18 cellular contexts compared by ENCODE assay signal in the genomic region with DNA sequence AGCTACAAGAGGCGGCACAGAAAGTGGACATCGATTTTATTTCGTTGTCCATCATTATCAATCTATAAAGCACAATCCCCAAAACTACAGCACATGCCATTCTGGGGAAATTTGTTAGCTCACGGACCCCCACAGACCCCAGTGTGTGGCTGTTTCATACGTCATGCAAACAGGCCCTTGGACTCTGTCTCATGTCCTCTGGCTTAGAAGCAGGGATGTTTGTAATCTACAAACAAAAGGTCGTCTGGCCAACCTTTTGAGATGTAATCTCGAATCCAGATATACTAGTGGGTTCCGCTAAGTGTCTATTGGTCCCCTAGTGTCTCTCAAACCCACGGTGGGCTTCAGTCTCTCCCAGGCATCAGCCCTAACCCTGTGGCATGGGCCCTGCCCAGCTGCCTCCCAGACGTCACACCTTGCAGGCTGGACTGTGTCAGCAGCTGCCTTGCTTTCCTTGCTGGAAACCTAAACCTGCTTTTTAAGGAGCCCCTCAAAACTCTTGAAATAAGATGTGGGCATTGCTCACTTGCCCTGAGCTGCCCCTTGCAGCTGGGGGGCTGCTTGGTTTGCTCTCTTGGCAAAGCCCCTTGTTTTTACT.
DNase-seq lines count a peak whose midpoint lies in the region; ATAC-seq and TF ChIP-seq lines count a peak whose summit lies in the region.
"Had no signal": no experiment of that assay in that cellular context is flagged by ENCODE, and none has a peak within 500 bp of the region (broad histone marks: within the 10 kb centered on the region; RNA-seq: fewer than 3 reads in every experiment).

No MANE protein-coding gene starts in this region.

- intact Hi-C loops in right lobe of liver (cut with DNase I) (no loop called here), tibial artery (cut with DNase I; ENCODE audit: low total_unique reads) (no loop called here)

- H3K4me1 ChIP-seq in right lobe of liver, result peaks cover 0 to 44% (median 14%) of the 10 kb centered on the region in 4 donors
- H3K4me1 ChIP-seq in neutrophil (ENCODE audit: control insufficient read depth in 1 of 2, insufficient read depth in 1 of 2, low read depth in 1 of 2, low read length in 1 of 2), result peaks cover 24 to 25% of the 10 kb centered on the region in 2 experiments
- peaks cover 0 to 20% (median 6%) of the 10 kb centered on the region in 4 donors for H3K4me1 ChIP-seq in tibial artery

- no peaks in the 10 kb centered on the region for H3K36me3 Mint-ChIP-seq in central memory CD8-positive, alpha-beta T cell (ENCODE audit: insufficient read depth)
- H3K36me3 Mint-ChIP-seq: IgD-negative memory B cell had no signal

- peak overlapping the region; percentile 16 to 98 (median 97) for H3K27ac ChIP-seq in right lobe of liver
- peak overlapping the region; percentile 8 for H3K27ac ChIP-seq in neutrophil
- H3K27ac ChIP-seq in tibial artery, result no peak overlapping the region
- H3K27ac ChIP-seq: SJSA1 had no signal

- H3K4me3 Mint-ChIP-seq in central memory CD8-positive, alpha-beta T cell, result no peak overlapping the region
- H3K4me3 Mint-ChIP-seq: CD4-positive, CD25-positive, alpha-beta regulatory T cell; IgD-negative memory B cell had no signal

- H3K27me3 Mint-ChIP-seq in central memory CD8-positive, alpha-beta T cell, result no peaks in the 10 kb centered on the region
- H3K27me3 Mint-ChIP-seq: CD4-positive, CD25-positive, alpha-beta regulatory T cell; IgD-negative memory B cell had no signal

- H3K4me1 Mint-ChIP-seq in central memory CD8-positive, alpha-beta T cell, result peaks cover 4% of the 10 kb centered on the region

- H3K9me3 ChIP-seq in right lobe of liver, result no peaks in the 10 kb centered on the region
- no peaks in the 10 kb centered on the region for H3K9me3 ChIP-seq in neutrophil
- no peaks in the 10 kb centered on the region for H3K9me3 ChIP-seq in tibial artery
- H3K9me3 ChIP-seq: SJSA1 had no signal

- H3K36me3 ChIP-seq in right lobe of liver (no peaks in the 10 kb centered on the region), neutrophil (no peaks in the 10 kb centered on the region), H7 (replicated peaks; ENCODE audit: control insufficient read depth, insufficient read depth, low read length) (no peaks in the 10 kb centered on the region), tibial artery (no peaks in the 10 kb centered on the region)
- H3K36me3 ChIP-seq: SJSA1 had no signal

- ATAC-seq in central memory CD8-positive, alpha-beta T cell (replicated peaks; ENCODE audit: extremely low read depth, poor library complexity, severe bottlenecking), result no peak
- ATAC-seq in right lobe of liver, result peak; percentile 23 to 48 (median 36)
- ATAC-seq: Right ventricle myocardium inferior had no signal

- H3K9me3 Mint-ChIP-seq in central memory CD8-positive, alpha-beta T cell, result no peaks in the 10 kb centered on the region

- 47% methylated on average over 10 of the region's 10 CpGs for WGBS in right lobe of liver (ENCODE audit: insufficient coverage, low coverage, low lambda C conversion rate, missing lambda C conversion rate)

- H3K4me3 ChIP-seq in right lobe of liver (no peak overlapping the region), neutrophil (ENCODE audit: low read depth in 1 of 2, low read length in 1 of 2) (no peak overlapping the region), H7 (ENCODE audit: insufficient read depth, low read depth, low read length) (no peak overlapping the region), tibial artery (no peak overlapping the region)
- H3K4me3 ChIP-seq: SJSA1 had no signal

- no peak for TF ChIP-seq POLR2A in right lobe of liver (IDR thresholded peaks at IDR 0.05)

- H3K27me3 ChIP-seq in right lobe of liver, result no peaks in the 10 kb centered on the region
- H3K27me3 ChIP-seq in neutrophil, result no peaks in the 10 kb centered on the region
- H3K27me3 ChIP-seq in H7 (ENCODE audit: control insufficient read depth, insufficient read depth, low read length), result no peaks in the 10 kb centered on the region
- no peaks in the 10 kb centered on the region for H3K27me3 ChIP-seq in tibial artery
- H3K27me3 ChIP-seq: SJSA1 had no signal

- no peak for TF ChIP-seq CTCF in right lobe of liver (IDR thresholded peaks at IDR 0.05)
- TF ChIP-seq CTCF in neutrophil (IDR thresholded peaks at IDR 0.05), result no peak
- TF ChIP-seq CTCF in tibial artery (IDR thresholded peaks at IDR 0.05), result no peak

- DNase-seq in central memory CD8-positive, alpha-beta T cell (ENCODE audit: low spot score in 2 of 2), result no peak
- DNase-seq in right lobe of liver (no peak), H7 (no peak), COLO668 (lab: John Stamatoyannopoulos, UW; ENCODE audit: unreplicated experiment) (no peak), tibial artery (no peak)
- no peak for DNase-seq in NK-92 treated with Interleukin-12 subunit alpha and Interleukin-12 subunit beta, amount 100 ng/mL, for 24 hours (lab: John Stamatoyannopoulos, UW)
- DNase-seq: CD4-positive, CD25-positive, alpha-beta regulatory T cell; MV-4-11; NCI-H1105 treated with DMSO at 0.1 percent for 48 hours; NCI-H2029 treated with DMSO at 0.1 percent for 48 hours; NCI-H2171; NCI-H345; NCI-H524; NCI-H774 had no signal

- peak overlapping the region; percentile 17 for H3K27ac Mint-ChIP-seq in central memory CD8-positive, alpha-beta T cell (ENCODE audit: low read depth)

Comparison
In these comparisons a context has a peak if more than half of its experiments do, and no peak if none do; other contexts are left out.
1. H3K27ac ChIP-seq: peak in right lobe of liver (3 of 3) and neutrophil (single experiment); none in tibial artery (0 of 2).